1 cellular context compared by ENCODE assay signal in the genomic region with DNA sequence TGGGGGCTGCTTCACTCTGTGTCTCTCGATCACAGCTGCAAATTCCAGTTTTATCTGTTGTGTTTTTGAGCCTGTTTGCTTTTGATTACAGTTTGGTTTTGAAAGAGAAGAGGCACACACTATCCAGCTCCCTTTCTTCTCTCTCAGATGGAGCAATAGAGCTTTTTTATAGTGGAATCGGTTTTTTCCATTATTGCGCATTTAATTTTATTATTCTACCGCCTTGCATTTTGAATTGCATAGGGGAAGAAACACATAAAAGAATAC.
TF ChIP-seq lines count a peak whose summit lies in the region.

No MANE protein-coding gene starts in this region.

TF ChIP-seq in GM23338, 12 proteins besides CTCF, POLR2A, EP300 and RAD21 (continued from another document):
- TF ChIP-seq, protein P1, sequence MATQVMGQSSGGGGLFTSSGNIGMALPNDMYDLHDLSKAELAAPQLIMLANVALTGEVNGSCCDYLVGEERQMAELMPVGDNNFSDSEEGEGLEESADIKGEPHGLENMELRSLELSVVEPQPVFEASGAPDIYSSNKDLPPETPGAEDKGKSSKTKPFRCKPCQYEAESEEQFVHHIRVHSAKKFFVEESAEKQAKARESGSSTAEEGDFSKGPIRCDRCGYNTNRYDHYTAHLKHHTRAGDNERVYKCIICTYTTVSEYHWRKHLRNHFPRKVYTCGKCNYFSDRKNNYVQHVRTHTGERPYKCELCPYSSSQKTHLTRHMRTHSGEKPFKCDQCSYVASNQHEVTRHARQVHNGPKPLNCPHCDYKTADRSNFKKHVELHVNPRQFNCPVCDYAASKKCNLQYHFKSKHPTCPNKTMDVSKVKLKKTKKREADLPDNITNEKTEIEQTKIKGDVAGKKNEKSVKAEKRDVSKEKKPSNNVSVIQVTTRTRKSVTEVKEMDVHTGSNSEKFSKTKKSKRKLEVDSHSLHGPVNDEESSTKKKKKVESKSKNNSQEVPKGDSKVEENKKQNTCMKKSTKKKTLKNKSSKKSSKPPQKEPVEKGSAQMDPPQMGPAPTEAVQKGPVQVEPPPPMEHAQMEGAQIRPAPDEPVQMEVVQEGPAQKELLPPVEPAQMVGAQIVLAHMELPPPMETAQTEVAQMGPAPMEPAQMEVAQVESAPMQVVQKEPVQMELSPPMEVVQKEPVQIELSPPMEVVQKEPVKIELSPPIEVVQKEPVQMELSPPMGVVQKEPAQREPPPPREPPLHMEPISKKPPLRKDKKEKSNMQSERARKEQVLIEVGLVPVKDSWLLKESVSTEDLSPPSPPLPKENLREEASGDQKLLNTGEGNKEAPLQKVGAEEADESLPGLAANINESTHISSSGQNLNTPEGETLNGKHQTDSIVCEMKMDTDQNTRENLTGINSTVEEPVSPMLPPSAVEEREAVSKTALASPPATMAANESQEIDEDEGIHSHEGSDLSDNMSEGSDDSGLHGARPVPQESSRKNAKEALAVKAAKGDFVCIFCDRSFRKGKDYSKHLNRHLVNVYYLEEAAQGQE (IDR thresholded peaks at IDR 0.05; ENCODE audit: unreplicated experiment): no peak
- no peak for TF ChIP-seq EZH2phosphoT487 (IDR thresholded peaks at IDR 0.05; ENCODE audit: unreplicated experiment)
- no peak for TF ChIP-seq ZNF114 (CRISPR knock-in tag; IDR thresholded peaks at IDR 0.05)
- no peak for TF ChIP-seq ZNF331 (CRISPR knock-in tag; IDR thresholded peaks at IDR 0.05; ENCODE audit: low read depth)
- TF ChIP-seq JUNB (IDR thresholded peaks at IDR 0.05; ENCODE audit: unreplicated experiment): no peak
- TF ChIP-seq POLR2AphosphoS5 (IDR thresholded peaks at IDR 0.05; ENCODE audit: low read depth): no peak
- TF ChIP-seq, protein P2, sequence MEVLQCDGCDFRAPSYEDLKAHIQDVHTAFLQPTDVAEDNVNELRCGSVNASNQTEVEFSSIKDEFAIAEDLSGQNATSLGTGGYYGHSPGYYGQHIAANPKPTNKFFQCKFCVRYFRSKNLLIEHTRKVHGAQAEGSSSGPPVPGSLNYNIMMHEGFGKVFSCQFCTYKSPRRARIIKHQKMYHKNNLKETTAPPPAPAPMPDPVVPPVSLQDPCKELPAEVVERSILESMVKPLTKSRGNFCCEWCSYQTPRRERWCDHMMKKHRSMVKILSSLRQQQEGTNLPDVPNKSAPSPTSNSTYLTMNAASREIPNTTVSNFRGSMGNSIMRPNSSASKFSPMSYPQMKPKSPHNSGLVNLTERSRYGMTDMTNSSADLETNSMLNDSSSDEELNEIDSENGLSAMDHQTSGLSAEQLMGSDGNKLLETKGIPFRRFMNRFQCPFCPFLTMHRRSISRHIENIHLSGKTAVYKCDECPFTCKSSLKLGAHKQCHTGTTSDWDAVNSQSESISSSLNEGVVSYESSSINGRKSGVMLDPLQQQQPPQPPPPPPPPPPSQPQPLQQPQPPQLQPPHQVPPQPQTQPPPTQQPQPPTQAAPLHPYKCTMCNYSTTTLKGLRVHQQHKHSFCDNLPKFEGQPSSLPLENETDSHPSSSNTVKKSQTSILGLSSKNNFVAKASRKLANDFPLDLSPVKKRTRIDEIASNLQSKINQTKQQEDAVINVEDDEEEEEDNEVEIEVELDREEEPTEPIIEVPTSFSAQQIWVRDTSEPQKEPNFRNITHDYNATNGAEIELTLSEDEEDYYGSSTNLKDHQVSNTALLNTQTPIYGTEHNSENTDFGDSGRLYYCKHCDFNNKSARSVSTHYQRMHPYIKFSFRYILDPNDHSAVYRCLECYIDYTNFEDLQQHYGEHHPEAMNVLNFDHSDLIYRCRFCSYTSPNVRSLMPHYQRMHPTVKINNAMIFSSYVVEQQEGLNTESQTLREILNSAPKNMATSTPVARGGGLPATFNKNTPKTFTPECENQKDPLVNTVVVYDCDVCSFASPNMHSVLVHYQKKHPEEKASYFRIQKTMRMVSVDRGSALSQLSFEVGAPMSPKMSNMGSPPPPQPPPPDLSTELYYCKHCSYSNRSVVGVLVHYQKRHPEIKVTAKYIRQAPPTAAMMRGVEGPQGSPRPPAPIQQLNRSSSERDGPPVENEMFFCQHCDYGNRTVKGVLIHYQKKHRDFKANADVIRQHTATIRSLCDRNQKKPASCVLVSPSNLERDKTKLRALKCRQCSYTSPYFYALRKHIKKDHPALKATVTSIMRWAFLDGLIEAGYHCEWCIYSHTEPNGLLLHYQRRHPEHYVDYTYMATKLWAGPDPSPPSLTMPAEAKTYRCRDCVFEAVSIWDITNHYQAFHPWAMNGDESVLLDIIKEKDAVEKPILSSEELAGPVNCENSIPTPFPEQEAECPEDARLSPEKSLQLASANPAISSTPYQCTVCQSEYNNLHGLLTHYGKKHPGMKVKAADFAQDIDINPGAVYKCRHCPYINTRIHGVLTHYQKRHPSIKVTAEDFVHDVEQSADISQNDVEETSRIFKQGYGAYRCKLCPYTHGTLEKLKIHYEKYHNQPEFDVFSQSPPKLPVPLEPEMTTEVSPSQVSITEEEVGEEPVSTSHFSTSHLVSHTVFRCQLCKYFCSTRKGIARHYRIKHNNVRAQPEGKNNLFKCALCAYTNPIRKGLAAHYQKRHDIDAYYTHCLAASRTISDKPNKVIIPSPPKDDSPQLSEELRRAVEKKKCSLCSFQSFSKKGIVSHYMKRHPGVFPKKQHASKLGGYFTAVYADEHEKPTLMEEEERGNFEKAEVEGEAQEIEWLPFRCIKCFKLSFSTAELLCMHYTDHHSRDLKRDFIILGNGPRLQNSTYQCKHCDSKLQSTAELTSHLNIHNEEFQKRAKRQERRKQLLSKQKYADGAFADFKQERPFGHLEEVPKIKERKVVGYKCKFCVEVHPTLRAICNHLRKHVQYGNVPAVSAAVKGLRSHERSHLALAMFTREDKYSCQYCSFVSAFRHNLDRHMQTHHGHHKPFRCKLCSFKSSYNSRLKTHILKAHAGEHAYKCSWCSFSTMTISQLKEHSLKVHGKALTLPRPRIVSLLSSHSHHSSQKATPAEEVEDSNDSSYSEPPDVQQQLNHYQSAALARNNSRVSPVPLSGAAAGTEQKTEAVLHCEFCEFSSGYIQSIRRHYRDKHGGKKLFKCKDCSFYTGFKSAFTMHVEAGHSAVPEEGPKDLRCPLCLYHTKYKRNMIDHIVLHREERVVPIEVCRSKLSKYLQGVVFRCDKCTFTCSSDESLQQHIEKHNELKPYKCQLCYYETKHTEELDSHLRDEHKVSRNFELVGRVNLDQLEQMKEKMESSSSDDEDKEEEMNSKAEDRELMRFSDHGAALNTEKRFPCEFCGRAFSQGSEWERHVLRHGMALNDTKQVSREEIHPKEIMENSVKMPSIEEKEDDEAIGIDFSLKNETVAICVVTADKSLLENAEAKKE (CRISPR knock-in tag; IDR thresholded peaks at IDR 0.05): no peak
- TF ChIP-seq, protein P3, sequence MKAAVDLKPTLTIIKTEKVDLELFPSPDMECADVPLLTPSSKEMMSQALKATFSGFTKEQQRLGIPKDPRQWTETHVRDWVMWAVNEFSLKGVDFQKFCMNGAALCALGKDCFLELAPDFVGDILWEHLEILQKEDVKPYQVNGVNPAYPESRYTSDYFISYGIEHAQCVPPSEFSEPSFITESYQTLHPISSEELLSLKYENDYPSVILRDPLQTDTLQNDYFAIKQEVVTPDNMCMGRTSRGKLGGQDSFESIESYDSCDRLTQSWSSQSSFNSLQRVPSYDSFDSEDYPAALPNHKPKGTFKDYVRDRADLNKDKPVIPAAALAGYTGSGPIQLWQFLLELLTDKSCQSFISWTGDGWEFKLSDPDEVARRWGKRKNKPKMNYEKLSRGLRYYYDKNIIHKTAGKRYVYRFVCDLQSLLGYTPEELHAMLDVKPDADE (IDR thresholded peaks at IDR 0.05): no peak
TF ChIP-seq in GM23338: peak in this region for 0.
